In genomic region chr3:37200141-37200540, GRCh38 we compare ENCODE assay signal across 28 cellular contexts.
"Had no signal": no experiment of that assay in that cellular context is flagged by ENCODE, and none has a peak within 500 bp of the region (broad histone marks: within the 10 kb centered on the region; RNA-seq: fewer than 3 reads in every experiment).

No MANE protein-coding gene starts in this region.

- ATAC-seq: activated CD8-positive, alpha-beta T cell treated with anti-CD3 and anti-CD28 coated beads for 36 hours; activated T-cell treated with anti-CD3 and anti-CD28 coated beads, Interleukin-2, amount 50 U/mL, for 72 hours; Panc1; Right ventricle myocardium inferior; T-cell had no signal

- DNase-seq: activated CD4-positive, alpha-beta T cell treated with anti-CD3 and anti-CD28 coated beads, Interleukin-2, amount 50 U/mL, for 1 hour; activated CD4-positive, CD25-positive, alpha-beta regulatory T cell; activated CD8-positive, alpha-beta memory T cell treated with anti-CD3 and anti-CD28 coated beads, Interleukin-2, amount 50 U/mL, for 4 hours; activated CD8-positive, alpha-beta T cell treated with anti-CD3 and anti-CD28 coated beads for 36 hours; activated gamma-delta T cell treated with Interleukin-2 at 50 U/mL for 16 hours; activated naive CD4-positive, alpha-beta T cell treated with anti-CD3 and anti-CD28 coated beads, Interleukin-2, amount 10 ng/mL, durations not matched to agents 7 days and 5 days; activated naive CD8-positive, alpha-beta T cell treated with anti-CD3 and anti-CD28 coated beads for 36 hours; activated T-cell treated with anti-CD3 and anti-CD28 coated beads, Interleukin-2, amount 50 U/mL, for 72 hours; aorta; Kasumi-1; KBM-7; NCI-H1048; NCI-H146; NCI-H187 treated with DMSO at 0.1 percent for 48 hours; NCI-H2081 treated with DMSO at 0.1 percent for 48 hours; NCI-H2171; NCI-H226; NCI-H526 treated with DMSO at 0.1 percent for 48 hours; NK-92 treated with Interleukin-12 subunit alpha and Interleukin-12 subunit beta, amount 100 ng/mL, for 24 hours; OCI-M1; RPMI8226; T-cell; T-helper 2 cell; T1000 had no signal

- H3K4me3 ChIP-seq: SK-N-MC had no signal

- H3K27ac ChIP-seq: SK-N-MC, VCaP had no signal
